Comparison of ENCODE assay signal across 11 cellular contexts in the genomic region with DNA sequence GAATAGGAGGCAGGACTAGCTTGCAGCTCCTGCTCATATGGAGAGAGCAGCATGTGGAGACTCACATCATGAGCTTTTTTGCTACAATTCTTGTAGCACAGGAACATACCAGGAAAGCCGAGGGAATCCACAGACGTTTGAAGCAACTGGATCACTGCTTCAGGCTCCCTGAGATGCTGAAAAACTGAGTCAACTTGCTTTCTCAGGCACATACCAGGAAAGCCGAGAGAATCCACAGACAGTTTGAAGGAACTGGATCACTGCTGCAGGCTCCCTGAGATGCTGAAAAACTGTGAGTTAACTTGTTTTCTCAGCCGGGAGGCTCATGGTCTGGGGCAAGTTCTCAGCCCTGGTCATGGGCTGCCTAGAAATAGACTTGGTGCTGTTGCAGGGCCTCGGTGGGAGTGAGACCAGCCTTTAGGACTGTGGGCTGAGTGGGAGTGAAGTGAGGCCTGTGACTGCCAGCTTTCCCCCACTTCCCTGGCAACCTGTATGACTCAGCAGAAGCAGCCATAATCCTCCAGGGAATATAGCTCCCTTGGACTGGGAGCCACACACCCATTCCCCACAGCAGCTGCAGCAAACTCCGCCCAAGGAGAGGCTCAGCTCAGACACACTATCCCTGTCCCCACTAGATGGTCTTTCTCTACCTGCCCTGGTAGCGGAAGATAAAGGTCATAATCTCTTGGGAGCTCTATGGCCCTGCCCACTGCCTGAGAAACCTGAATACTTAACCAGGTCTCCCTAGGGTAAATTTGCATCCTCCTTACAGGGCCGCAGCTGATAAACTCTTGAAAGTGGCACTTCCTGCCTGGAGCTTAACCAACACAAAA. TPM values are rescaled to one million over a fixed set of nuclear protein-coding genes. Genes with fewer than 3 reads are reported as not detected.
DNase-seq lines count a peak whose midpoint lies in the region; ATAC-seq and TF ChIP-seq lines count a peak whose summit lies in the region.
"Had no signal": no experiment of that assay in that cellular context is flagged by ENCODE, and none has a peak within 500 bp of the region (broad histone marks: within the 10 kb centered on the region; RNA-seq: fewer than 3 reads in every experiment).

No MANE protein-coding gene starts in this region.

- no peaks in the 10 kb centered on the region for H3K36me3 Mint-ChIP-seq in activated naive CD8-positive, alpha-beta T cell treated with anti-CD3 and anti-CD28 coated beads, Interleukin-2, amount 50 U/mL, for 24 hours (ENCODE audit: low read depth)
- H3K36me3 Mint-ChIP-seq: stimulated activated effector memory CD8-positive, alpha-beta T cell treated with anti-CD3 and anti-CD28 coated beads, Interleukin-12 subunit alpha, Interleukin-12 subunit beta, amount 100 ng/mL, for 72 hours had no signal

- peaks cover 8% of the 10 kb centered on the region for H3F3A ChIP-seq in GM23248 (ENCODE audit: insufficient read depth)

- peaks cover 25% of the 10 kb centered on the region for H3K27me3 Mint-ChIP-seq in activated naive CD8-positive, alpha-beta T cell treated with anti-CD3 and anti-CD28 coated beads, Interleukin-2, amount 50 U/mL, for 24 hours

- H3K4me3 Mint-ChIP-seq in activated naive CD8-positive, alpha-beta T cell treated with anti-CD3 and anti-CD28 coated beads, Interleukin-2, amount 50 U/mL, for 24 hours = no peak overlapping the region
- H3K4me3 Mint-ChIP-seq: stimulated activated effector memory CD8-positive, alpha-beta T cell treated with anti-CD3 and anti-CD28 coated beads, Interleukin-12 subunit alpha, Interleukin-12 subunit beta, amount 100 ng/mL, for 72 hours had no signal

- no peak overlapping the region for H3K9ac ChIP-seq in GM23248

- H3K36me3 ChIP-seq in GM23248 (ENCODE audit: low read depth) (no peaks in the 10 kb centered on the region), prostate gland (no peaks in the 10 kb centered on the region)

- no peak overlapping the region for H3K27ac Mint-ChIP-seq in activated naive CD8-positive, alpha-beta T cell treated with anti-CD3 and anti-CD28 coated beads, Interleukin-2, amount 50 U/mL, for 24 hours
- H3K27ac Mint-ChIP-seq: stimulated activated effector memory CD8-positive, alpha-beta T cell treated with anti-CD3 and anti-CD28 coated beads, Interleukin-12 subunit alpha, Interleukin-12 subunit beta, amount 100 ng/mL, for 72 hours had no signal

- peaks cover 16% of the 10 kb centered on the region for H3K9me3 Mint-ChIP-seq in activated naive CD8-positive, alpha-beta T cell treated with anti-CD3 and anti-CD28 coated beads, Interleukin-2, amount 50 U/mL, for 24 hours
- H3K9me3 Mint-ChIP-seq: stimulated activated effector memory CD8-positive, alpha-beta T cell treated with anti-CD3 and anti-CD28 coated beads, Interleukin-12 subunit alpha, Interleukin-12 subunit beta, amount 100 ng/mL, for 72 hours had no signal

- ATAC-seq in activated CD4-positive, CD25-positive, alpha-beta regulatory T cell treated with anti-CD3 and anti-CD28 coated beads, Interleukin-2, amount 50 U/mL, for 24 hours = no peak
- ATAC-seq in activated naive CD8-positive, alpha-beta T cell treated with anti-CD3 and anti-CD28 coated beads, Interleukin-2, amount 50 U/mL, for 24 hours = no peak
- ATAC-seq: stimulated activated effector memory CD8-positive, alpha-beta T cell treated with anti-CD3 and anti-CD28 coated beads, Interleukin-12 subunit alpha, Interleukin-12 subunit beta, amount 100 ng/mL, for 72 hours had no signal

- no peaks in the 10 kb centered on the region for H3K9me2 ChIP-seq in GM23248 (ENCODE audit: insufficient read depth)

- in situ Hi-C loops in GM23248 (cut with MboI) = no loop called here

- no peaks in the 10 kb centered on the region for H3K79me2 ChIP-seq in GM23248 (ENCODE audit: insufficient read depth)

- DNase-seq in DMS153 treated with DMSO at 0.1 percent for 48 hours (lab: John Stamatoyannopoulos, UW; ENCODE audit: unreplicated experiment) (peak; percentile 78), GM23248 (peak; percentile 43), NB4 (ENCODE audit: low read depth) (peak; percentile 51), fibroblast of the aortic adventitia (ENCODE audit: low read depth) (peak; percentile 33), MV-4-11 (lab: John Stamatoyannopoulos, UW) (no peak), prostate gland (ENCODE audit: low spot score) (no peak)
- DNase-seq in activated naive CD8-positive, alpha-beta T cell treated with anti-CD3 and anti-CD28 coated beads, Interleukin-2, amount 50 U/mL, for 24 hours = no peak
- DNase-seq: activated CD4-positive, alpha-beta T cell treated with anti-CD3 and anti-CD28 coated beads, Interleukin-2, amount 50 U/mL, for 1 hour; Kasumi-1 had no signal

- intact Hi-C loops in prostate gland (cut with DNase I) = no loop called here

- H3K27ac ChIP-seq in GM23248 (no peak overlapping the region), prostate gland (no peak overlapping the region)

- H3K9me3 ChIP-seq in GM23248 (ENCODE audit: low read depth) (no peaks in the 10 kb centered on the region), prostate gland (no peaks in the 10 kb centered on the region)

- H3K4me2 ChIP-seq in GM23248 (ENCODE audit: unreplicated experiment) = no peak overlapping the region

- no peak for TF ChIP-seq POLR2A in NB4 (IDR thresholded peaks at IDR 0.05; ENCODE audit: extremely low read depth, insufficient read length)
- no peak for TF ChIP-seq POLR2A in prostate gland (IDR thresholded peaks at IDR 0.05)

- H3K4me1 ChIP-seq in GM23248 (ENCODE audit: insufficient read depth) (peaks cover 4% of the 10 kb centered on the region), prostate gland (replicated peaks) (no peaks in the 10 kb centered on the region)

- no peaks in the 10 kb centered on the region for H3K27me3 ChIP-seq in GM23248 (replicated peaks; ENCODE audit: insufficient read depth)
- H3K27me3 ChIP-seq in prostate gland (replicated peaks; ENCODE audit: insufficient read depth) = no peaks in the 10 kb centered on the region

- no peak overlapping the region for H2AFZ ChIP-seq in GM23248

- TF ChIP-seq CTCF in NB4 (IDR thresholded peaks at IDR 0.05; ENCODE audit: low read depth, low read length) = no peak
- TF ChIP-seq CTCF in fibroblast of the aortic adventitia (IDR thresholded peaks at IDR 0.05; ENCODE audit: insufficient read depth, low read length) = no peak
- no peak for TF ChIP-seq CTCF in prostate gland (IDR thresholded peaks at IDR 0.05)

- no peaks in the 10 kb centered on the region for H3K4me1 Mint-ChIP-seq in activated naive CD8-positive, alpha-beta T cell treated with anti-CD3 and anti-CD28 coated beads, Interleukin-2, amount 50 U/mL, for 24 hours
- H3K4me1 Mint-ChIP-seq: stimulated activated effector memory CD8-positive, alpha-beta T cell treated with anti-CD3 and anti-CD28 coated beads, Interleukin-12 subunit alpha, Interleukin-12 subunit beta, amount 100 ng/mL, for 72 hours had no signal

- WGBS in GM23248 (ENCODE audit: low coverage in 1 of 2, low lambda C conversion rate in 2 of 2, missing lambda C conversion rate in 2 of 2), 2 experiments = 84% methylated on average over 8 of the region's 8 CpGs
- WGBS in prostate gland = 87% methylated on average over 8 of the region's 8 CpGs

- no peak overlapping the region for H3K4me3 ChIP-seq in GM23248
- no peak overlapping the region for H3K4me3 ChIP-seq in NB4 (ENCODE audit: low read depth, low read length)
- H3K4me3 ChIP-seq in fibroblast of the aortic adventitia (ENCODE audit: low read depth, low read length) = no peak overlapping the region
- H3K4me3 ChIP-seq in prostate gland = no peak overlapping the region

- H4K20me1 ChIP-seq in GM23248 (ENCODE audit: insufficient read depth) = no peaks in the 10 kb centered on the region

RNA-seq across cellular contexts. Expression of gene PFN2, which starts 51.9 kb away (rescaled TPM):
- total RNA-seq in GM23248 (2014; rRNA removed; shearing (Covaris generic)) = 174 and 224 TPM in 2 replicates
- 246 and 253 TPM in 2 replicates for polyA plus RNA-seq in GM23248 (2016; fragmentation: Nextera tagmentation; extraction: Ambion mirVana)
- total RNA-seq in fibroblast of the aortic adventitia (ENCODE audit: low replicate concordance) (161 and 198 TPM in 2 replicates), prostate gland (10 to 100 TPM; 45.5 to 66.5 TPM)

Comparison
In these comparisons a context has a peak if more than half of its experiments do, and no peak if none do; other contexts are left out.
1. DNase-seq: peak in DMS153 treated with DMSO at 0.1 percent for 48 hours (single experiment), GM23248 (single experiment), NB4 (single experiment) and fibroblast of the aortic adventitia (single experiment); none in MV-4-11 (single experiment), activated naive CD8-positive, alpha-beta T cell treated with anti-CD3 and anti-CD28 coated beads, Interleukin-2, amount 50 U/mL, for 24 hours (single experiment) and prostate gland (single experiment).